ENCODE assay signal across 9 cellular contexts in genomic region chr20:46004813-46005505, GRCh38. TPM values are rescaled to one million over a fixed set of nuclear protein-coding genes. Genes with fewer than 3 reads are reported as not detected.
A peak's percentile ranks its signal among the peaks of the same experiment; 100 is the strongest.
DNase-seq lines count a peak whose midpoint lies in the region; FAIRE-seq and TF ChIP-seq lines count a peak whose summit lies in the region.
"Had no signal": no experiment of that assay in that cellular context is flagged by ENCODE, and none has a peak within 500 bp of the region (broad histone marks: within the 10 kb centered on the region; RNA-seq: fewer than 3 reads in every experiment).

No MANE protein-coding gene starts in this region.

- H3K36me3 Mint-ChIP-seq in dendritic cell treated with granulocyte-macrophage colony-stimulating factor and Interleukin-4, amounts not matched to agents 40 ng/mL and 50 ng/mL, for 4 days (ENCODE audit: low read depth) = no peaks in the 10 kb centered on the region

- peak overlapping the region; percentile 99 for H3K27ac Mint-ChIP-seq in dendritic cell treated with granulocyte-macrophage colony-stimulating factor and Interleukin-4, amounts not matched to agents 40 ng/mL and 50 ng/mL, for 4 days

- H3K9me3 Mint-ChIP-seq in dendritic cell treated with granulocyte-macrophage colony-stimulating factor and Interleukin-4, amounts not matched to agents 40 ng/mL and 50 ng/mL, for 4 days = no peaks in the 10 kb centered on the region
- H3K9me3 Mint-ChIP-seq: neural crest cell had no signal

- no peaks in the 10 kb centered on the region for H3K27me3 Mint-ChIP-seq in dendritic cell treated with granulocyte-macrophage colony-stimulating factor and Interleukin-4, amounts not matched to agents 40 ng/mL and 50 ng/mL, for 4 days

- no peak for TF ChIP-seq CTCF in D721Med (IDR thresholded peaks at IDR 0.05; ENCODE audit: insufficient read depth, missing control alignments)

- intact Hi-C loops in dendritic cell treated with granulocyte-macrophage colony-stimulating factor and Interleukin-4, amounts not matched to agents 40 ng/mL and 50 ng/mL, for 4 days (cut with micrococcal nuclease) = no loop called here

- H3K4me3 Mint-ChIP-seq in dendritic cell treated with granulocyte-macrophage colony-stimulating factor and Interleukin-4, amounts not matched to agents 40 ng/mL and 50 ng/mL, for 4 days = peak overlapping the region; percentile 60
- H3K4me3 Mint-ChIP-seq: neural crest cell had no signal

- DNase-seq in NCI-H2107 treated with DMSO at 0.1 percent for 48 hours (lab: John Stamatoyannopoulos, UW; ENCODE audit: unreplicated experiment) (peak; percentile 15), NCI-H2107 (lab: John Stamatoyannopoulos, UW) (no peak), NCI-H2196 treated with DMSO at 0.1 percent for 48 hours (lab: John Stamatoyannopoulos, UW; ENCODE audit: unreplicated experiment) (peak; percentile 50), pons (ENCODE audit: low spot score) (peak; percentile 81), D721Med (ENCODE audit: insufficient read length, low spot score) (no peak), DMS79 treated with DMSO at 0.1 percent for 48 hours (lab: John Stamatoyannopoulos, UW) (no peak), SK-N-DZ (ENCODE audit: low spot score) (no peak)

- no peak for FAIRE-seq in D721Med (lab: Jason Lieb, UNC)

- peaks cover 93% of the 10 kb centered on the region for H3K4me1 Mint-ChIP-seq in dendritic cell treated with granulocyte-macrophage colony-stimulating factor and Interleukin-4, amounts not matched to agents 40 ng/mL and 50 ng/mL, for 4 days (ENCODE audit: low read depth)

RNA-seq across cellular contexts. Expression of gene MMP9, which starts 3.7 kb away (rescaled TPM):
- polyA plus RNA-seq in SK-N-DZ (2014; cell fraction: cytosol; rRNA removed) = 0.26 TPM in 1 of 2 replicates, not detected in the other
- polyA plus RNA-seq in SK-N-DZ (2014; cell fraction: nucleus; rRNA removed) = not detected in 2 replicates

RNA-seq across cellular contexts. Expression of gene SLC12A5, which starts 24.1 kb away (rescaled TPM):
- 0.52 and 0.55 TPM in 2 replicates for polyA plus RNA-seq in SK-N-DZ (2014; cell fraction: cytosol; rRNA removed)
- polyA plus RNA-seq in SK-N-DZ (2014; cell fraction: nucleus; rRNA removed) = 4.7 and 9.5 TPM in 2 replicates

RNA-seq across cellular contexts. Expression of gene ZNF335, which starts 33.0 kb away (rescaled TPM):
- 14.4 and 15.1 TPM in 2 replicates for polyA plus RNA-seq in SK-N-DZ (2014; cell fraction: cytosol; rRNA removed)
- 33.7 and 53.1 TPM in 2 replicates for polyA plus RNA-seq in SK-N-DZ (2014; cell fraction: nucleus; rRNA removed)

Comparison
In these comparisons a context has a peak if more than half of its experiments do, and no peak if none do; other contexts are left out.
1. DNase-seq: peak in NCI-H2107 treated with DMSO at 0.1 percent for 48 hours (single experiment), NCI-H2196 treated with DMSO at 0.1 percent for 48 hours (single experiment) and pons (single experiment); none in NCI-H2107 (single experiment), D721Med (single experiment), DMS79 treated with DMSO at 0.1 percent for 48 hours (single experiment) and SK-N-DZ (single experiment).